In genomic region chr2:150320623-150321022, GRCh38 we compare ENCODE assay signal across 17 cellular contexts.
DNase-seq lines count a peak whose midpoint lies in the region; ATAC-seq, FAIRE-seq and TF ChIP-seq lines count a peak whose summit lies in the region.
"Had no signal": no experiment of that assay in that cellular context is flagged by ENCODE, and none has a peak within 500 bp of the region (broad histone marks: within the 10 kb centered on the region; RNA-seq: fewer than 3 reads in every experiment).

No MANE protein-coding gene starts in this region.

- no peaks in the 10 kb centered on the region for H3K79me2 ChIP-seq in GM23338 (replicated peaks; ENCODE audit: insufficient read depth)

- intact Hi-C loops in esophagus squamous epithelium (cut with DNase I): no loop called here

- H3K36me3 Mint-ChIP-seq in GM23338 (ENCODE audit: low read depth): peaks cover 11% of the 10 kb centered on the region
- H3K36me3 Mint-ChIP-seq: CD14-positive monocyte; CD8-positive, alpha-beta T cell; IgD-negative memory B cell had no signal

- WGBS in esophagus squamous epithelium, 2 donors: 78% methylated on average over 1 of the region's 1 CpG

- no peak overlapping the region for H3K27ac Mint-ChIP-seq in GM23338
- H3K27ac Mint-ChIP-seq: CD14-positive monocyte; CD8-positive, alpha-beta T cell; HFFc6 had no signal

- H3K9me3 ChIP-seq in esophagus squamous epithelium: no peaks in the 10 kb centered on the region

- no peaks in the 10 kb centered on the region for H3F3A ChIP-seq in GM23338 (replicated peaks; ENCODE audit: low read depth)

- no peaks in the 10 kb centered on the region for H3K9me2 ChIP-seq in GM23338 (ENCODE audit: insufficient read depth)

- H3K4me3 Mint-ChIP-seq in GM23338: no peak overlapping the region
- H3K4me3 Mint-ChIP-seq: CD14-positive monocyte; CD8-positive, alpha-beta T cell; HFFc6; IgD-negative memory B cell had no signal

- H3K27me3 ChIP-seq in GM23338 (ENCODE audit: insufficient read depth) (no peaks in the 10 kb centered on the region), esophagus squamous epithelium (no peaks in the 10 kb centered on the region)

- H4K20me1 ChIP-seq in GM23338 (replicated peaks; ENCODE audit: insufficient read depth): no peaks in the 10 kb centered on the region

- 0 out of 2 replicates have a peak overlapping the region, but pooled peaks have one; percentile 6 for H2AFZ ChIP-seq in GM23338

- TF ChIP-seq POLR2A in H54 (IDR thresholded peaks at IDR 0.05; ENCODE audit: low read depth, low read length) (no peak), esophagus squamous epithelium (IDR thresholded peaks at IDR 0.05) (no peak)

- peak; percentile 72 for FAIRE-seq in H54 (lab: Jason Lieb, UNC)
- FAIRE-seq: A549, D721Med had no signal

- H3K4me3 ChIP-seq in GM23338 (no peak overlapping the region), esophagus squamous epithelium (no peak overlapping the region)
- H3K4me3 ChIP-seq: A549 had no signal

- no peak overlapping the region for H3K4me2 ChIP-seq in GM23338
- H3K4me2 ChIP-seq: A549 had no signal

- peaks cover 9% of the 10 kb centered on the region for H3K9me3 Mint-ChIP-seq in GM23338

- TF ChIP-seq CTCF in GM23338 (conservative IDR thresholded peaks at IDR 0.05; ENCODE audit: low read depth in 2 of 2): no peak
- TF ChIP-seq CTCF in esophagus squamous epithelium (IDR thresholded peaks at IDR 0.05): no peak

- no peak for ATAC-seq in GM23338
- ATAC-seq: A549; CD8-positive, alpha-beta T cell had no signal

- H3K27ac ChIP-seq in GM23338 (ENCODE audit: low read depth) (no peak overlapping the region), esophagus squamous epithelium (no peak overlapping the region)
- H3K27ac ChIP-seq: A549 had no signal

- H3K4me1 Mint-ChIP-seq in GM23338: peaks cover 20% of the 10 kb centered on the region; the same call in 2 of the 3 replicates
- H3K4me1 Mint-ChIP-seq: CD14-positive monocyte, IgD-negative memory B cell had no signal

- no peaks in the 10 kb centered on the region for H3K27me3 Mint-ChIP-seq in GM23338 (ENCODE audit: insufficient read depth, low read depth, poor library complexity)
- H3K27me3 Mint-ChIP-seq: IgD-negative memory B cell had no signal

- H3K4me1 ChIP-seq in GM23338 (ENCODE audit: insufficient read depth): 0 out of 2 replicates have a peak, but pooled peaks cover 9% of the 10 kb centered on the region
- H3K4me1 ChIP-seq in esophagus squamous epithelium: peaks cover 0 to 4% (median 4%) of the 10 kb centered on the region in 3 donors

- H3K36me3 ChIP-seq in GM23338 (ENCODE audit: insufficient read depth): no peaks in the 10 kb centered on the region; the same call in 1 of the 2 replicates
- H3K36me3 ChIP-seq in esophagus squamous epithelium: no peaks in the 10 kb centered on the region

- no peak for DNase-seq in GM23338 (ENCODE audit: low spot score)
- DNase-seq in H54 (ENCODE audit: insufficient read length, low spot score): no peak
- peak; percentile 1 for DNase-seq in NCI-H69 (lab: John Stamatoyannopoulos, UW)
- DNase-seq in retina: peak; percentile 33
- no peak for DNase-seq in NCI-H345 treated with DMSO at 0.1 percent for 48 hours (lab: John Stamatoyannopoulos, UW; ENCODE audit: unreplicated experiment)
- DNase-seq in esophagus squamous epithelium (lab: John Stamatoyannopoulos, UW): no peak
- DNase-seq: CD8-positive, alpha-beta T cell; COR-L47; DMS153; GF-D8; GOT3; HCEC 1CT; HFFc6 had no signal

TF ChIP-seq in GM23338, 12 proteins besides CTCF, POLR2A, EP300 and RAD21:
- TF ChIP-seq JUNB (IDR thresholded peaks at IDR 0.05; ENCODE audit: unreplicated experiment) (no peak), ETS1 (IDR thresholded peaks at IDR 0.05) (no peak), NANOG (IDR thresholded peaks at IDR 0.05; ENCODE audit: borderline replicate concordance) (no peak), REST (IDR thresholded peaks at IDR 0.05; ENCODE audit: unreplicated experiment) (no peak)

Comparison
In these comparisons a context has a peak if more than half of its experiments do, and no peak if none do; other contexts are left out.
1. DNase-seq: peak in NCI-H69 (single experiment) and retina (single experiment); none in GM23338 (single experiment), H54 (single experiment), NCI-H345 treated with DMSO at 0.1 percent for 48 hours (single experiment) and esophagus squamous epithelium (single experiment).